In the genomic region with DNA sequence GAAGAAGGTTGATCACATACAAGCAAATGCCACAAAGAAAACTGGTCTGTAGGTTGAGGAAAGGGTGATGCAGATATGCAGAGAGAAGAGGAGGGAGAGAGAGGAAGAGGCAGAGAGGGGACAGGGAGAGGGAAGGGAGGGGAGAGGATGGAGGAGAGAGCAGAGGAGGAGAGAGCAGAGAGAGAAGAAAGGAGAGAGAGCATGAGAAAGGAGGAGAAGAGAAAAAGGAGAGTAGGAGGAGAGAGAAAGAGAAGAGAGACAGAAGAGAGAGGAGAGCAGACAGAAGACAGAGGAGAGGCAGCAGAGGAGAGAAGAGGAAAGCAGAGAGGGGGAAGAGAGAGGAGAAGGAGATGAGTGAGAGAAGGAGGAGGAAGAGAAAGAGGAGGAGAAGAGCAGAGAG, we compare ENCODE assay signal across 21 cellular contexts. TPM values are rescaled to one million over a fixed set of nuclear protein-coding genes. Genes with fewer than 3 reads are reported as not detected.
DNase-seq lines count a peak whose midpoint lies in the region; ATAC-seq, FAIRE-seq and TF ChIP-seq lines count a peak whose summit lies in the region.
"Had no signal": no experiment of that assay in that cellular context is flagged by ENCODE, and none has a peak within 500 bp of the region (broad histone marks: within the 10 kb centered on the region; RNA-seq: fewer than 3 reads in every experiment).

No MANE protein-coding gene starts in this region.

- no peaks in the 10 kb centered on the region for H3K79me2 ChIP-seq in HepG2 (ENCODE audit: insufficient read depth, low read length)

- no peak for ATAC-seq in activated naive CD8-positive, alpha-beta T cell treated with anti-CD3 and anti-CD28 coated beads, Interleukin-2, amount 10 ng/mL, durations not matched to agents 7 days and 5 days (ENCODE audit: low read depth)
- ATAC-seq in activated naive CD8-positive, alpha-beta T cell treated with anti-CD3 and anti-CD28 coated beads, Interleukin-2, amount 50 U/mL, for 24 hours = no peak
- ATAC-seq in HepG2 = no peak
- ATAC-seq in right lobe of liver = no peak
- ATAC-seq: A549; CD8-positive, alpha-beta T cell had no signal

- DNase-seq in activated naive CD8-positive, alpha-beta T cell treated with anti-CD3 and anti-CD28 coated beads, Interleukin-2, amount 10 ng/mL, durations not matched to agents 7 days and 5 days = no peak
- no peak for DNase-seq in activated naive CD8-positive, alpha-beta T cell treated with anti-CD3 and anti-CD28 coated beads, Interleukin-2, amount 50 U/mL, for 24 hours
- DNase-seq in HepG2 (ENCODE audit: low spot score) (no peak), right lobe of liver (no peak), colonic mucosa (no peak)
- DNase-seq: AML-193; Caco-2; Calu3; CD4-positive, alpha-beta T cell; CD8-positive, alpha-beta T cell; DMS79 treated with DMSO at 0.1 percent for 48 hours; GF-D8 had no signal

- no peaks in the 10 kb centered on the region for H3K36me3 Mint-ChIP-seq in activated naive CD8-positive, alpha-beta T cell treated with anti-CD3 and anti-CD28 coated beads, Interleukin-2, amount 10 ng/mL, durations not matched to agents 7 days and 5 days
- no peaks in the 10 kb centered on the region for H3K36me3 Mint-ChIP-seq in activated naive CD8-positive, alpha-beta T cell treated with anti-CD3 and anti-CD28 coated beads, Interleukin-2, amount 50 U/mL, for 24 hours (ENCODE audit: low read depth)
- H3K36me3 Mint-ChIP-seq: CD8-positive, alpha-beta T cell had no signal

- no peak for TF ChIP-seq EP300 in HepG2 (IDR thresholded peaks at IDR 0.05; ENCODE audit: low read depth in 2 of 2, low read length in 2 of 2)
- TF ChIP-seq EP300 in HepG2 (CRISPR knock-in tag; IDR thresholded peaks at IDR 0.05; ENCODE audit: borderline replicate concordance) = no peak

- H3K9ac ChIP-seq in HepG2 (ENCODE audit: insufficient read depth, low read depth, low read length) = no peak overlapping the region
- no peak overlapping the region for H3K9ac ChIP-seq in colonic mucosa (ENCODE audit: low read depth in 2 of 2, low read length in 2 of 2)
- H3K9ac ChIP-seq: BLaER1 treated with 17β-estradiol and CSF1 and Interleukin-3, amounts not matched to agents 10 nM and 100 nM had no signal

- peaks cover 9% of the 10 kb centered on the region; the same call in 1 of the 2 replicates for H3K4me1 ChIP-seq in HepG2 (ENCODE audit: insufficient read depth, low read length)
- no peaks in the 10 kb centered on the region for H3K4me1 ChIP-seq in right lobe of liver
- peaks cover under 1% of the 10 kb centered on the region for H3K4me1 ChIP-seq in colonic mucosa
- H3K4me1 ChIP-seq: A549 had no signal

- H3K27me3 ChIP-seq in HepG2 (ENCODE audit: control insufficient read depth in 1 of 2, insufficient read depth in 2 of 2, low read length in 2 of 2) (no peaks in the 10 kb centered on the region), right lobe of liver (no peaks in the 10 kb centered on the region), colonic mucosa (no peaks in the 10 kb centered on the region)
- H3K27me3 ChIP-seq: BLaER1 treated with 17β-estradiol and CSF1 and Interleukin-3, amounts not matched to agents 10 nM and 100 nM had no signal

- CTCF ChIA-PET in HepG2 (lab: Yijun Ruan, JAX; ENCODE audit: low intra/inter-chr PET ratio, low total read pairs) = no interaction called here

- FAIRE-seq in HepG2 (lab: Jason Lieb, UNC) = no peak
- FAIRE-seq: A549, D721Med, G401.6, GM12891, GM19239 had no signal

- no peak overlapping the region for H2AFZ ChIP-seq in HepG2 (ENCODE audit: low read length)

- no peaks in the 10 kb centered on the region for H4K20me1 ChIP-seq in HepG2 (ENCODE audit: insufficient read depth, low read length)
- H4K20me1 ChIP-seq: BLaER1 treated with 17β-estradiol and CSF1 and Interleukin-3, amounts not matched to agents 10 nM and 100 nM had no signal

- BruUV-seq in HepG2 (replicated peaks; lab: Mats Ljungman, UMichigan) = no TSS peak

- H3K9me3 ChIP-seq in HepG2 (ENCODE audit: low read length) (no peaks in the 10 kb centered on the region), right lobe of liver (no peaks in the 10 kb centered on the region), colonic mucosa (no peaks in the 10 kb centered on the region)
- H3K9me3 ChIP-seq: A549; BLaER1 treated with 17β-estradiol and CSF1 and Interleukin-3, amounts not matched to agents 10 nM and 100 nM; Caco-2 had no signal

- H3K27ac ChIP-seq in HepG2 (ENCODE audit: extremely low read length, insufficient read depth, low read length) (no peak overlapping the region), right lobe of liver (no peak overlapping the region), colonic mucosa (no peak overlapping the region)
- H3K27ac ChIP-seq: 22Rv1; A549; BLaER1 treated with 17β-estradiol and CSF1 and Interleukin-3, amounts not matched to agents 10 nM and 100 nM; C4-2B had no signal

- H3K27ac Mint-ChIP-seq in activated naive CD8-positive, alpha-beta T cell treated with anti-CD3 and anti-CD28 coated beads, Interleukin-2, amount 10 ng/mL, durations not matched to agents 7 days and 5 days = peak overlapping the region; percentile 6
- H3K27ac Mint-ChIP-seq in activated naive CD8-positive, alpha-beta T cell treated with anti-CD3 and anti-CD28 coated beads, Interleukin-2, amount 50 U/mL, for 24 hours = no peak overlapping the region
- H3K27ac Mint-ChIP-seq: B cell; CD4-positive, alpha-beta T cell; CD8-positive, alpha-beta T cell had no signal

- no peak for TF ChIP-seq RAD21 in HepG2 (CRISPR knock-in tag; IDR thresholded peaks at IDR 0.05)

- TF ChIP-seq CTCF in HepG2 (CRISPR knock-in tag; IDR thresholded peaks at IDR 0.05) (no peak), right lobe of liver (IDR thresholded peaks at IDR 0.05) (no peak), colonic mucosa (IDR thresholded peaks at IDR 0.05) (no peak)

- no peak overlapping the region for H3K4me3 Mint-ChIP-seq in activated naive CD8-positive, alpha-beta T cell treated with anti-CD3 and anti-CD28 coated beads, Interleukin-2, amount 10 ng/mL, durations not matched to agents 7 days and 5 days
- no peak overlapping the region for H3K4me3 Mint-ChIP-seq in activated naive CD8-positive, alpha-beta T cell treated with anti-CD3 and anti-CD28 coated beads, Interleukin-2, amount 50 U/mL, for 24 hours
- H3K4me3 Mint-ChIP-seq: B cell; CD4-positive, alpha-beta T cell; CD8-positive, alpha-beta T cell had no signal

- POLR2A ChIA-PET in activated naive CD8-positive, alpha-beta T cell treated with anti-CD3 and anti-CD28 coated beads, Interleukin-2, amount 10 ng/mL, durations not matched to agents 7 days and 5 days (lab: Charles Lee) = interaction anchor here (0.6 kb wide), 1 partner anchor 112 kb away, joined by 3 read pairs; no protein-coding TSS in a partner anchor
- POLR2A ChIA-PET in HepG2 (lab: Yijun Ruan, JAX) = no interaction called here

- TF ChIP-seq POLR2A in HepG2 (IDR thresholded peaks at IDR 0.05; ENCODE audit: insufficient read depth in 1 of 2, low read depth in 2 of 2, low read length in 2 of 2) = no peak
- no peak for TF ChIP-seq POLR2A in right lobe of liver (IDR thresholded peaks at IDR 0.05)

- no peaks in the 10 kb centered on the region for H3K4me1 Mint-ChIP-seq in activated naive CD8-positive, alpha-beta T cell treated with anti-CD3 and anti-CD28 coated beads, Interleukin-2, amount 10 ng/mL, durations not matched to agents 7 days and 5 days
- H3K4me1 Mint-ChIP-seq in activated naive CD8-positive, alpha-beta T cell treated with anti-CD3 and anti-CD28 coated beads, Interleukin-2, amount 50 U/mL, for 24 hours = no peaks in the 10 kb centered on the region
- H3K4me1 Mint-ChIP-seq: B cell had no signal

- H3K4me3 ChIP-seq in HepG2 (replicated peaks in 1 of 3; ENCODE audit: insufficient read depth in 1 of 3, low read depth in 2 of 3, low read length in 3 of 3) (no peak overlapping the region), right lobe of liver (no peak overlapping the region), colonic mucosa (no peak overlapping the region)
- H3K4me3 ChIP-seq: A549; BLaER1 treated with 17β-estradiol and CSF1 and Interleukin-3, amounts not matched to agents 10 nM and 100 nM had no signal

- no peak overlapping the region for H3K4me2 ChIP-seq in HepG2 (ENCODE audit: low read depth, low read length)
- H3K4me2 ChIP-seq: A549; BLaER1 treated with 17β-estradiol and CSF1 and Interleukin-3, amounts not matched to agents 10 nM and 100 nM had no signal

- peaks cover 5% of the 10 kb centered on the region for H3K27me3 Mint-ChIP-seq in activated naive CD8-positive, alpha-beta T cell treated with anti-CD3 and anti-CD28 coated beads, Interleukin-2, amount 10 ng/mL, durations not matched to agents 7 days and 5 days
- peaks cover 4% of the 10 kb centered on the region for H3K27me3 Mint-ChIP-seq in activated naive CD8-positive, alpha-beta T cell treated with anti-CD3 and anti-CD28 coated beads, Interleukin-2, amount 50 U/mL, for 24 hours

- H3K9me3 Mint-ChIP-seq in activated naive CD8-positive, alpha-beta T cell treated with anti-CD3 and anti-CD28 coated beads, Interleukin-2, amount 10 ng/mL, durations not matched to agents 7 days and 5 days = no peaks in the 10 kb centered on the region
- no peaks in the 10 kb centered on the region for H3K9me3 Mint-ChIP-seq in activated naive CD8-positive, alpha-beta T cell treated with anti-CD3 and anti-CD28 coated beads, Interleukin-2, amount 50 U/mL, for 24 hours
- H3K9me3 Mint-ChIP-seq: CD4-positive, alpha-beta T cell; CD8-positive, alpha-beta T cell had no signal

- in situ Hi-C loops in HepG2 (cut with HindIII; ENCODE audit: extremely low pct_ligation_motif_present, low pct_unique_long_range_greater_than_20kb) = no loop called here

- intact Hi-C loops in HepG2 (cut with micrococcal nuclease; ENCODE audit: unreplicated experiment) = no loop called here
- intact Hi-C loops in right lobe of liver (cut with DNase I) = no loop called here
- intact Hi-C loops in colonic mucosa (cut with DNase I) = no loop called here

- H3K36me3 ChIP-seq in HepG2 (replicated peaks in 1 of 2; ENCODE audit: control insufficient read depth in 1 of 2, insufficient read depth in 2 of 2, low read length in 2 of 2) = peaks cover 0 to 4% of the 10 kb centered on the region in 2 experiments; a peak in 1 of 5 replicates
- H3K36me3 ChIP-seq in right lobe of liver = no peaks in the 10 kb centered on the region
- H3K36me3 ChIP-seq in colonic mucosa = no peaks in the 10 kb centered on the region
- H3K36me3 ChIP-seq: BLaER1 treated with 17β-estradiol and CSF1 and Interleukin-3, amounts not matched to agents 10 nM and 100 nM had no signal

RNA-seq across cellular contexts. Expression of gene STXBP6, which starts 59.2 kb away (rescaled TPM):
- not detected for total RNA-seq in activated naive CD8-positive, alpha-beta T cell treated with anti-CD3 and anti-CD28 coated beads, Interleukin-2, amount 10 ng/mL, durations not matched to agents 7 days and 5 days
- total RNA-seq in HepG2 (2016; rRNA removed; fragmentation: Illumina TruSeq; extraction: Trizol) = 35.3 and 43.2 TPM in 2 replicates
- 21.2 TPM in 2 replicates for total RNA-seq in HepG2 (2016; cell fraction: cytosol; rRNA removed; fragmentation: Illumina TruSeq; extraction: Trizol; ENCODE audit: low read depth)
- 31.7 and 46.6 TPM in 2 replicates for total RNA-seq in HepG2 (2016; cell fraction: insoluble cytoplasmic fraction; rRNA removed; fragmentation: Illumina TruSeq; extraction: Trizol)
- total RNA-seq in HepG2 (2016; cell fraction: membrane; rRNA removed; fragmentation: Illumina TruSeq; extraction: Trizol) = 28.9 and 30.6 TPM in 2 replicates
- total RNA-seq in HepG2 (2016; cell fraction: nucleus; rRNA removed; fragmentation: Illumina TruSeq; extraction: Trizol) = 26.2 and 27.2 TPM in 2 replicates
- polyA plus RNA-seq in HepG2 (2011; rRNA removed) = 32.3 and 42.8 TPM in 2 replicates
- polyA plus RNA-seq in HepG2 (2011; cell fraction: cytosol; rRNA removed) = 26.8 and 33.4 TPM in 2 replicates
- polyA plus RNA-seq in HepG2 (2011; cell fraction: nucleus; rRNA removed) = 10.0 and 11.5 TPM in 2 replicates
- polyA plus RNA-seq in HepG2 (2012) = 25.5 and 27.7 TPM in 2 replicates
- 19.0 and 23.1 TPM in 2 replicates for polyA plus RNA-seq in HepG2 (2016; cell fraction: cytosol; fragmentation: Illumina TruSeq; extraction: Trizol; ENCODE audit: low read depth)
- 51.3 and 53.4 TPM in 2 replicates for polyA plus RNA-seq in HepG2 (2016; cell fraction: insoluble cytoplasmic fraction; fragmentation: Illumina TruSeq; extraction: Trizol; ENCODE audit: low read depth)
- polyA plus RNA-seq in HepG2 (2016; cell fraction: membrane; fragmentation: Illumina TruSeq; extraction: Trizol; ENCODE audit: low read depth) = 25.8 and 28.4 TPM in 2 replicates
- polyA plus RNA-seq in HepG2 (2016; cell fraction: nucleus; fragmentation: Illumina TruSeq; extraction: Trizol; ENCODE audit: insufficient read depth, low read depth) = 24.0 and 27.2 TPM in 2 replicates
- polyA minus RNA-seq in HepG2 (2011; rRNA and poly(A)+ RNA removed; ENCODE audit: low replicate concordance) = 3.0 and 26.4 TPM in 2 replicates
- 19.6 and 20.8 TPM in 2 replicates for polyA minus RNA-seq in HepG2 (2011; cell fraction: cytosol; rRNA and poly(A)+ RNA removed)
- 53.4 and 53.6 TPM in 2 replicates for polyA minus RNA-seq in HepG2 (2011; cell fraction: nucleus; rRNA and poly(A)+ RNA removed)
- total RNA-seq in right lobe of liver = 1 to 10 TPM in 4 of 6 experiments, under 1 TPM in 2; 0.55 to 1.7 (median 1.1) TPM
- 10 to 100 TPM; 23.7 to 26.1 TPM for total RNA-seq in colonic mucosa
- total RNA-seq: B cell; CD4-positive, alpha-beta T cell; CD8-positive, alpha-beta T cell had no signal

Comparison
In these comparisons a context has a peak if more than half of its experiments do, and no peak if none do; other contexts are left out.
1. RNA of gene STXBP6, which starts 59.2 kb away (total RNA-seq): 21.2 to 46.6 TPM in HepG2 and 23.7 to 26.1 TPM in colonic mucosa; 0.55 to 1.7 TPM in right lobe of liver and not detected in activated naive CD8-positive, alpha-beta T cell treated with anti-CD3 and anti-CD28 coated beads, Interleukin-2, amount 10 ng/mL, durations not matched to agents 7 days and 5 days; every median in the first group is over 4 times any median in the second.